Comparison of ENCODE assay signal across 10 cellular contexts in genomic region chr7:44881066-44881600, GRCh38. TPM values are rescaled to one million over a fixed set of nuclear protein-coding genes. Genes with fewer than 3 reads are reported as not detected.
DNase-seq lines count a peak whose midpoint lies in the region; ATAC-seq, FAIRE-seq and TF ChIP-seq lines count a peak whose summit lies in the region.
"Had no signal": no experiment of that assay in that cellular context is flagged by ENCODE, and none has a peak within 500 bp of the region (broad histone marks: within the 10 kb centered on the region; RNA-seq: fewer than 3 reads in every experiment).

No MANE protein-coding gene starts in this region.

- POLR2A ChIA-PET in CD4-positive, alpha-beta memory T cell (lab: Charles Lee; ENCODE audit: partially characterized antibody) = interaction anchor here (0.8 to 2.6 kb wide), 7 partner anchors 10 to 299 kb away, joined by 3 to 12 read pairs (median 6); partner anchors contain the start of genes H2AZ2, OGDH and TMED4

- no peaks in the 10 kb centered on the region for H3K36me3 ChIP-seq in CD4-positive, alpha-beta memory T cell (ENCODE audit: insufficient read depth, low read length)
- H3K36me3 ChIP-seq in MG63 = peaks cover 65% of the 10 kb centered on the region

- H3K4me3 ChIP-seq in CD4-positive, alpha-beta memory T cell (ENCODE audit: low read length in 2 of 2) = no peak overlapping the region
- H3K4me3 ChIP-seq in MG63 = peak overlapping the region; percentile 90

- TF ChIP-seq CTCF in neural crest cell (conservative IDR thresholded peaks at IDR 0.05) = no peak

- peaks cover 12 to 21% of the 10 kb centered on the region in 2 donors for H3K36me3 Mint-ChIP-seq in CD4-positive, alpha-beta memory T cell
- peaks cover 44% of the 10 kb centered on the region for H3K36me3 Mint-ChIP-seq in dendritic cell treated with granulocyte-macrophage colony-stimulating factor and Interleukin-4, amounts not matched to agents 40 ng/mL and 50 ng/mL, for 4 days (ENCODE audit: low read depth)
- peaks cover 10% of the 10 kb centered on the region for H3K36me3 Mint-ChIP-seq in neural crest cell (ENCODE audit: low read depth)

- CTCF ChIA-PET in CD4-positive, alpha-beta memory T cell (lab: Charles Lee; ENCODE audit: partially characterized antibody) = interaction anchor here (0.6 to 7.2 kb wide), 6 partner anchors 10 to 255 kb away, joined by 3 to 56 read pairs (median 6); no protein-coding TSS in a partner anchor

- peaks cover 0 to 29% (median 9%) of the 10 kb centered on the region in 8 donors for H3K9me3 Mint-ChIP-seq in CD4-positive, alpha-beta memory T cell
- no peaks in the 10 kb centered on the region for H3K9me3 Mint-ChIP-seq in dendritic cell treated with granulocyte-macrophage colony-stimulating factor and Interleukin-4, amounts not matched to agents 40 ng/mL and 50 ng/mL, for 4 days
- H3K9me3 Mint-ChIP-seq in neural crest cell = no peaks in the 10 kb centered on the region

- DNase-seq in CD4-positive, alpha-beta memory T cell = no peak
- no peak for DNase-seq in MG63
- DNase-seq in neural crest cell (ENCODE audit: low read depth, low spot score) = no peak
- no peak for DNase-seq in Ammon's horn (ENCODE audit: low spot score)
- no peak for DNase-seq in frontal cortex (ENCODE audit: low spot score in 2 of 2)
- DNase-seq in nucleus accumbens (lab: John Stamatoyannopoulos, UW) = no peak
- DNase-seq: NCI-H524 treated with DMSO at 0.1 percent for 48 hours had no signal

- no peaks in the 10 kb centered on the region for H3K27me3 Mint-ChIP-seq in CD4-positive, alpha-beta memory T cell
- no peaks in the 10 kb centered on the region for H3K27me3 Mint-ChIP-seq in dendritic cell treated with granulocyte-macrophage colony-stimulating factor and Interleukin-4, amounts not matched to agents 40 ng/mL and 50 ng/mL, for 4 days
- H3K27me3 Mint-ChIP-seq in neural crest cell (ENCODE audit: low read depth) = no peaks in the 10 kb centered on the region

- H3K27ac ChIP-seq in CD4-positive, alpha-beta memory T cell (ENCODE audit: low read depth, low read length) = peak overlapping the region; percentile 23

- H3K4me1 Mint-ChIP-seq in CD4-positive, alpha-beta memory T cell = peaks cover 29 to 58% (median 42%) of the 10 kb centered on the region in 4 donors
- H3K4me1 Mint-ChIP-seq in dendritic cell treated with granulocyte-macrophage colony-stimulating factor and Interleukin-4, amounts not matched to agents 40 ng/mL and 50 ng/mL, for 4 days (ENCODE audit: low read depth) = peaks cover 40% of the 10 kb centered on the region
- peaks cover 57% of the 10 kb centered on the region for H3K4me1 Mint-ChIP-seq in neural crest cell

- no peaks in the 10 kb centered on the region for H3K9me3 ChIP-seq in CD4-positive, alpha-beta memory T cell (ENCODE audit: control insufficient read depth in 1 of 2, low read length in 2 of 2)
- no peaks in the 10 kb centered on the region for H3K9me3 ChIP-seq in MG63

- no peaks in the 10 kb centered on the region for H3K27me3 ChIP-seq in CD4-positive, alpha-beta memory T cell (ENCODE audit: insufficient read depth, low read length)
- H3K27me3 ChIP-seq in MG63 = no peaks in the 10 kb centered on the region

- no peak for FAIRE-seq in frontal cortex (lab: Jason Lieb, UNC)
- FAIRE-seq: islet of Langerhans had no signal

- peak overlapping the region; percentile 6 to 92 (median 83) for H3K27ac Mint-ChIP-seq in CD4-positive, alpha-beta memory T cell
- no peak overlapping the region for H3K27ac Mint-ChIP-seq in dendritic cell treated with granulocyte-macrophage colony-stimulating factor and Interleukin-4, amounts not matched to agents 40 ng/mL and 50 ng/mL, for 4 days
- no peak overlapping the region for H3K27ac Mint-ChIP-seq in neural crest cell (ENCODE audit: unreplicated experiment)

- H3K4me1 ChIP-seq in CD4-positive, alpha-beta memory T cell (ENCODE audit: insufficient read depth, low read length) = peaks cover 57% of the 10 kb centered on the region

- intact Hi-C loops in CD4-positive, alpha-beta memory T cell (cut with micrococcal nuclease) = no loop called here
- intact Hi-C loops in dendritic cell treated with granulocyte-macrophage colony-stimulating factor and Interleukin-4, amounts not matched to agents 40 ng/mL and 50 ng/mL, for 4 days (cut with micrococcal nuclease) = loop anchor here (10.0 kb wide), 1 partner anchor 104 kb away; no protein-coding TSS in a partner anchor

- peak overlapping the region; percentile 29 to 83 (median 72) for H3K4me3 Mint-ChIP-seq in CD4-positive, alpha-beta memory T cell
- peak overlapping the region; percentile 49 for H3K4me3 Mint-ChIP-seq in dendritic cell treated with granulocyte-macrophage colony-stimulating factor and Interleukin-4, amounts not matched to agents 40 ng/mL and 50 ng/mL, for 4 days
- peak overlapping the region; percentile 90 for H3K4me3 Mint-ChIP-seq in neural crest cell

- ATAC-seq in HG02938 (IDR thresholded peaks at IDR 0.05; ENCODE audit: unreplicated experiment) = no peak

RNA-seq across cellular contexts. Expression of gene PURB, which starts 4.2 kb away (rescaled TPM):
- 10 to 100 TPM; 26.6 to 27.4 TPM for total RNA-seq in CD4-positive, alpha-beta memory T cell
- 1 to 10 TPM; 1.1 to 2.2 TPM for polyA plus RNA-seq in CD4-positive, alpha-beta memory T cell
- 12.0 and 18.0 TPM in 2 replicates for total RNA-seq in MG63 (2014; rRNA removed; shearing (Covaris generic); ENCODE audit: low replicate concordance)
- total RNA-seq in neural crest cell = 26.2 and 27.3 TPM in 2 replicates
- 36.7 TPM for total RNA-seq in frontal cortex

RNA-seq across cellular contexts. Expression of gene H2AZ2, which starts 33.2 kb away (rescaled TPM):
- 100 to 1,000 TPM; 168 to 169 TPM for total RNA-seq in CD4-positive, alpha-beta memory T cell
- polyA plus RNA-seq in CD4-positive, alpha-beta memory T cell = 100 to 1,000 TPM; 231 to 236 TPM
- 352 and 425 TPM in 2 replicates for total RNA-seq in MG63 (2014; rRNA removed; shearing (Covaris generic); ENCODE audit: low replicate concordance)
- 351 and 353 TPM in 2 replicates for total RNA-seq in neural crest cell
- total RNA-seq in frontal cortex = 227 TPM

Comparison
In these comparisons a context has a peak if more than half of its experiments do, and no peak if none do; other contexts are left out.
1. H3K27ac Mint-ChIP-seq: peak in CD4-positive, alpha-beta memory T cell (7 of 7); none in dendritic cell treated with granulocyte-macrophage colony-stimulating factor and Interleukin-4, amounts not matched to agents 40 ng/mL and 50 ng/mL, for 4 days (single experiment) and neural crest cell (single experiment).
2. Peak in every context shown above with its lines, with median percentiles within 50 percentile points of each other: H3K4me3 Mint-ChIP-seq.